In the genomic region with DNA sequence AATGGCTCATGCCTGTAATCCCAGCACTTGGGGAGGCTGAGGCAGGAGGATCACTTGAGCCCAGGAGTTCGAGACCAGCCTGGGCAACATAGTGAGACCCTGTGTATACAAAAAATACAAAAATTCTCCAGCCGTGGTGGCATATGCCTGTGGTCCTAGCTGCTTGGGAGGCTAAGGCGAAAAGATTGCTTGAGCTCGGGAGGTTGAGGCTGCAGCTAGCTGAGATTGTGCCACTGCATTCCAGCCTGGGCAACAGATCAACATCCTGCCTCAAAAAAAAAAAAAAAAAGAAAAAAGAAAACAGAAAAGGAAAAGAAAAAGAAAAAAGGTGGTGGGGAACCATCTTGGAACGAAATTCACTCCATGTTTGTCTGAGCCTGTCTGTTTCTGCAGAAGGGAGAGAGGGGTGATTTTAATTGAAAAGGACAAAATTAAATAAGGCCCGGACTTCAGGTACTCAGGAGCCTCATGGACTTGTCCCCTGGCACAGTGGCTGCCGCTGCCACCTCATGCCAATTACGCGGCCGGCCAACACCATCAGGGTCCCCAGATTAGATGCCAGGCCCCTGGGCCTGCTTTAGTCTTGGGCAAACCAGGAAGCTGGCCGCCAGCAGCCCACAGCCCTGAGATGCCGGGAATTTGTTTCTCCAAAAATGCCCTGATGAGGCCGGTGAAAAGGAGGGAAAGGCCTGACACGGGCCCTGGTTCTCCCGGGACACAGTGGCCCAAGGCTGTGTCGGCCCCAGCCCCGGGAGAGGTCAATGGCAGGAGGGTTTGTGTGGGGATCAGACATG, we compare ENCODE assay signal across 25 cellular contexts.
"Had no signal": no experiment of that assay in that cellular context is flagged by ENCODE, and none has a peak within 500 bp of the region (broad histone marks: within the 10 kb centered on the region; RNA-seq: fewer than 3 reads in every experiment).

No MANE protein-coding gene starts in this region.

- H3K36me3 ChIP-seq: right atrium auricular region, upper lobe of left lung, vagina had no signal

- DNase-seq: activated CD4-positive, alpha-beta T cell treated with anti-CD3 and anti-CD28 coated beads for 48 hours; activated CD4-positive, alpha-beta T cell treated with anti-CD3 and anti-CD28 coated beads, Interleukin-2, amount 50 U/mL, for 48 hours; activated CD8-positive, alpha-beta memory T cell treated with anti-CD3 and anti-CD28 coated beads, Interleukin-2, amount 50 U/mL, for 4 hours; activated effector memory CD4-positive, alpha-beta T cell treated with anti-CD3 and anti-CD28 coated beads, Interleukin-2, amount 50 U/mL, for 16 hours; activated naive CD4-positive, alpha-beta T cell treated with anti-CD3 and anti-CD28 coated beads for 36 hours; activated naive CD8-positive, alpha-beta T cell treated with anti-CD3 and anti-CD28 coated beads for 36 hours; activated T-cell treated with anti-CD3 and anti-CD28 coated beads, Interleukin-2, amount 50 U/mL, for 1 hour; cortex of kidney; effector memory CD8-positive, alpha-beta T cell; erythroblast; foreskin fibroblast; hippocampal formation; mesenchymal stem cell; natural killer cell; stimulated activated CD4-positive, alpha-beta T cell treated with anti-CD3 and anti-CD28 coated beads, Interleukin-15, amount 100 ng/mL, for 24 hours; stimulated activated CD4-positive, alpha-beta T cell treated with anti-CD3 and anti-CD28 coated beads, Interleukin-2, amount 100 ng/mL, for 24 hours; stimulated activated naive CD4-positive, alpha-beta T cell; T-cell had no signal

- H3K9me3 ChIP-seq: right atrium auricular region, upper lobe of left lung, vagina had no signal

- H3K27ac ChIP-seq: upper lobe of left lung, vagina had no signal

- H3K27ac Mint-ChIP-seq: activated naive CD4-positive, alpha-beta T cell treated with anti-CD3 and anti-CD28 coated beads for 36 hours; activated naive CD8-positive, alpha-beta T cell treated with anti-CD3 and anti-CD28 coated beads for 36 hours; activated T-helper 1 cell treated with anti-CD3 and anti-CD28 coated beads, Interleukin-12 subunit alpha, Interleukin-12 subunit beta, Interleukin-2, Interleukin-4 antibody, amounts not matched to agents 30 ng/mL and 10 ng/mL and 1 ng/mL, durations not matched to agents 14 hours and 24 hours and 36 hours; effector memory CD8-positive, alpha-beta T cell; natural killer cell; T-cell had no signal

- FAIRE-seq: bronchial epithelial cell, keratinocyte had no signal

- H3K36me3 Mint-ChIP-seq: activated naive CD8-positive, alpha-beta T cell treated with anti-CD3 and anti-CD28 coated beads for 36 hours; natural killer cell; T-cell had no signal

- H3K4me3 Mint-ChIP-seq: activated naive CD4-positive, alpha-beta T cell treated with anti-CD3 and anti-CD28 coated beads for 36 hours; activated naive CD8-positive, alpha-beta T cell treated with anti-CD3 and anti-CD28 coated beads for 36 hours; activated T-helper 1 cell treated with anti-CD3 and anti-CD28 coated beads, Interleukin-12 subunit alpha, Interleukin-12 subunit beta, Interleukin-2, Interleukin-4 antibody, amounts not matched to agents 30 ng/mL and 10 ng/mL and 1 ng/mL, durations not matched to agents 14 hours and 24 hours and 36 hours; effector memory CD8-positive, alpha-beta T cell; natural killer cell; T-cell had no signal

- H3K4me3 ChIP-seq: right atrium auricular region, smooth muscle cell, upper lobe of left lung, vagina had no signal

- H3K4me1 ChIP-seq: upper lobe of left lung had no signal

- H3K4me1 Mint-ChIP-seq: activated naive CD8-positive, alpha-beta T cell treated with anti-CD3 and anti-CD28 coated beads for 36 hours; natural killer cell; T-cell had no signal

- ATAC-seq: effector memory CD8-positive, alpha-beta T cell; natural killer cell; T-cell had no signal

- H3K9me3 Mint-ChIP-seq: activated naive CD4-positive, alpha-beta T cell treated with anti-CD3 and anti-CD28 coated beads for 36 hours; activated naive CD8-positive, alpha-beta T cell treated with anti-CD3 and anti-CD28 coated beads for 36 hours; activated T-helper 1 cell treated with anti-CD3 and anti-CD28 coated beads, Interleukin-12 subunit alpha, Interleukin-12 subunit beta, Interleukin-2, Interleukin-4 antibody, amounts not matched to agents 30 ng/mL and 10 ng/mL and 1 ng/mL, durations not matched to agents 14 hours and 24 hours and 36 hours; effector memory CD8-positive, alpha-beta T cell; natural killer cell; T-cell had no signal

- H3K27me3 Mint-ChIP-seq: activated naive CD8-positive, alpha-beta T cell treated with anti-CD3 and anti-CD28 coated beads for 36 hours had no signal

- H3K27me3 ChIP-seq: right atrium auricular region, upper lobe of left lung, vagina had no signal
